Comparison of ENCODE assay signal across 2 cellular contexts in the genomic region with DNA sequence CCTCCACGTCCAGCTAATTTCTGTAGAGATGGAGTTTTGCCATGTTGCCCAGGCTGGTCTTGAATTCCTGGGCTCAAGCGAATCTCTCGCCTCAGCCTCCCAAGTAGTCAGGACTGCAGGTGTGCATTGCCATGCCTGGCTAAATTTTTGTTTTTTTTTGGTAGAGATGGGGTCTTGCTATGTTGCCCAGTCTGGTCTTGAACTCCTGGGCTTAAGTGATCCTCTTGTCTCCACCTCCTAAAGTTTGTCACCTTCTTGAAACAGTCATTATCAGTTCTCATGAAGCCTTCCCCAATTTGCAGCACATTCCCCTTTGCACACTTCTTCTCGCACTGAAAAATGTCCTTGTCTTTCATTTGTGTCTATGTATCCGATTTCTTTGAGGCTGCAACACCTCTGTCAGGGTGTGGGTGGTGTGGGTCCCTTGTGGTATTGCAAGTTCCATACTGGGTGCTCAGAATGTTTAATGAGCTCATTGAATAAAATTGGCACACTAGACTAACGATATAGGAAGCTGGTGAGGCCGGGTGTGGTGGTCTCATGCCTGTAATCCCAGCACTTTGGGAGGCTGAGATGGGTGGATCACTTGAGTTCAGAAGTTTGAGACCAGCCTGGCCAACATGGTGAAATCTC.
A peak's percentile ranks its signal among the peaks of the same experiment; 100 is the strongest.
TF ChIP-seq lines count a peak whose summit lies in the region.

No MANE protein-coding gene starts in this region.

TF ChIP-seq in WTC11, 78 proteins besides CTCF, POLR2A, EP300 and RAD21:
- TF ChIP-seq NR2C2 (CRISPR knock-in tag; IDR thresholded peaks at IDR 0.05) (no peak), ZNF121 (CRISPR knock-in tag; IDR thresholded peaks at IDR 0.05) (peak; percentile 53; the same call in 1 of the 2 replicates), GABPB1 (CRISPR knock-in tag; IDR thresholded peaks at IDR 0.05) (no peak)

TF ChIP-seq in HepG2, 621 proteins besides CTCF, POLR2A, EP300 and RAD21:
- TF ChIP-seq PHF21A (CRISPR knock-in tag; IDR thresholded peaks at IDR 0.05) (no peak), ZNF121 (CRISPR knock-in tag; IDR thresholded peaks at IDR 0.05) (peak; percentile 83)
